In genomic region chr7:115252461-115252860, GRCh38 we compare ENCODE assay signal across 29 cellular contexts.
"Had no signal": no experiment of that assay in that cellular context is flagged by ENCODE, and none has a peak within 500 bp of the region (broad histone marks: within the 10 kb centered on the region; RNA-seq: fewer than 3 reads in every experiment).

No MANE protein-coding gene starts in this region.

- H3K79me2 ChIP-seq: parathyroid adenoma had no signal

- H3K4me3 ChIP-seq: coronary artery, esophagus squamous epithelium, lung, mucosa of descending colon, prostate gland, right atrium auricular region, smooth muscle cell, stomach, thyroid gland had no signal

- ATAC-seq: left lobe of liver; mucosa of descending colon; natural killer cell treated with Interleukin-12 subunit alpha and Interleukin-12 subunit beta and Interleukin-15 and Interleukin-18, amount 100 ng/mL, for 72 hours; sciatic nerve had no signal

- H3K9ac ChIP-seq: parathyroid adenoma had no signal

- H3K4me1 Mint-ChIP-seq: naive B cell, neural crest cell had no signal

- H3K4me2 ChIP-seq: smooth muscle cell had no signal

- H3K36me3 ChIP-seq: esophagus squamous epithelium, neutrophil, prostate gland, right atrium auricular region, stomach, thyroid gland had no signal

- H3K9me3 Mint-ChIP-seq: naive B cell; natural killer cell treated with Interleukin-12 subunit alpha and Interleukin-12 subunit beta and Interleukin-15 and Interleukin-18, amount 100 ng/mL, for 72 hours; neural crest cell had no signal

- H3K4me1 ChIP-seq: esophagus squamous epithelium, parathyroid adenoma, prostate gland, right atrium auricular region, stomach, thyroid gland had no signal

- H2AFZ ChIP-seq: parathyroid adenoma had no signal

- DNase-seq: dermis blood vessel endothelial cell; effector memory CD4-positive, alpha-beta T cell; erythroblast; esophagus squamous epithelium; kidney; mesenchymal stem cell; mucosa of descending colon; naive B cell; stimulated activated CD4-positive, alpha-beta T cell treated with anti-CD3 and anti-CD28 coated beads, Interleukin-12 subunit alpha, Interleukin-12 subunit beta, amount 100 ng/mL, for 4 hours; stimulated activated CD4-positive, alpha-beta T cell treated with anti-CD3 and anti-CD28 coated beads, Interleukin-1b, Interleukin-23, amount 100 ng/mL, for 48 hours; stimulated activated CD4-positive, alpha-beta T cell treated with anti-CD3 and anti-CD28 coated beads, Interleukin-4, amount 100 ng/mL, for 1 hour; stimulated activated CD8-positive, alpha-beta memory T cell treated with anti-CD3 and anti-CD28 coated beads, Interleukin-4, amount 100 ng/mL, for 48 hours; stimulated activated naive CD4-positive, alpha-beta T cell treated with Interleukin-2 at 50 U/mL for 16 hours; stomach; thyroid gland had no signal

- H3K36me3 Mint-ChIP-seq: natural killer cell treated with Interleukin-12 subunit alpha and Interleukin-12 subunit beta and Interleukin-15 and Interleukin-18, amount 100 ng/mL, for 72 hours; type B pancreatic cell had no signal

- FAIRE-seq: endothelial cell of umbilical vein had no signal

- H3K27me3 Mint-ChIP-seq: natural killer cell treated with Interleukin-12 subunit alpha and Interleukin-12 subunit beta and Interleukin-15 and Interleukin-18, amount 100 ng/mL, for 72 hours; type B pancreatic cell had no signal

- H3K9me3 ChIP-seq: esophagus squamous epithelium, mucosa of descending colon, neutrophil, prostate gland, right atrium auricular region, stomach, thyroid gland had no signal

- H3K27ac Mint-ChIP-seq: mesothelial cell of epicardium; natural killer cell treated with Interleukin-12 subunit alpha and Interleukin-12 subunit beta and Interleukin-15 and Interleukin-18, amount 100 ng/mL, for 72 hours; type B pancreatic cell had no signal

- H3K27ac ChIP-seq: coronary artery, esophagus squamous epithelium, neutrophil, parathyroid adenoma, prostate gland, right atrium auricular region, stomach, thyroid gland had no signal

- H3K27me3 ChIP-seq: esophagus squamous epithelium, neutrophil, right atrium auricular region, stomach, thyroid gland had no signal

- H3K4me3 Mint-ChIP-seq: mesothelial cell of epicardium; natural killer cell treated with Interleukin-12 subunit alpha and Interleukin-12 subunit beta and Interleukin-15 and Interleukin-18, amount 100 ng/mL, for 72 hours; neural crest cell; type B pancreatic cell had no signal
